ENCODE assay signal across 18 cellular contexts in the genomic region with DNA sequence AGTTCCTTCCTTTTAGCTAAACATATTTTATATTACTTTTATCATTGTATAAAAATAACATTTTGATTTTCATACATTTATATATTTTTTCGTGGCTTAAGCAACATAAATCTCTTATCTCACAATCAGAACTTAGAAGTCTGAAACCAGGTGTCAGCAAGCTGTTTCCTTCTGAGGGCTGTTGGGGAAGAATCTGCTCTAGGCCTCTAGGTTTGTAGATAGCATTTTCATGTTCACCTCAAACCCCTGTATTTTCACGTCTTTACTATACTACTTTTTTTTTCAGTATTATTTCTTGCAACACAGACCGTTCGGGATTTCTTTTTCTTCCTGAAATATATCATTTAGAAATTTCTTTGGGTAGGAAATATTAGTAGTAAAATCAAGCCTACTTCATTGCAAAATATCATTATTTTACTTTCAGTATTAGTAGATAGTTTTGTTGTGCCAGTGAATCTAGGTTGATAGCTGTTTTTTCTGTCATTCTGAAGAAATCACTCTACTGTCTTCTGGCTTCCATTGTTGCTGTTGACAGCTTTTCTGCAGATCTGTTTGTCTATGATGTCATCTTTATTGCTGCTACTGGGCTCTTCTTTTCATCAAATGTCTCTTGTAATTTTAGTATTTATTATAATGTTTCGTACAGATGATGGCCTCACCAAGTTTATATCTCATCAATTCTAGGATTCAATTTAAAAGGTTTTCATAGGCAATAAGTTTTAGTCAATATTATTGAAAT.
DNase-seq lines count a peak whose midpoint lies in the region; ATAC-seq lines count a peak whose summit lies in the region.
"Had no signal": no experiment of that assay in that cellular context is flagged by ENCODE, and none has a peak within 500 bp of the region (broad histone marks: within the 10 kb centered on the region; RNA-seq: fewer than 3 reads in every experiment).

No MANE protein-coding gene starts in this region.

- H3K27me3 ChIP-seq in iPS-20b (ENCODE audit: insufficient read depth, low read length), result no peaks in the 10 kb centered on the region
- H3K27me3 ChIP-seq: SJCRH30 had no signal

- peak overlapping the region; percentile 46 for H3K27ac ChIP-seq in iPS-20b (ENCODE audit: low read length)
- H3K27ac ChIP-seq: C4-2B, SJCRH30 had no signal

- no peaks in the 10 kb centered on the region for H3K36me3 ChIP-seq in iPS-20b (ENCODE audit: insufficient read depth, low read depth, low read length)
- H3K36me3 ChIP-seq: SJCRH30 had no signal

- DNase-seq in DMS114 treated with DMSO at 0.1 percent for 48 hours (lab: John Stamatoyannopoulos, UW; ENCODE audit: unreplicated experiment) (peak; percentile 86), OCI-M1 (lab: John Stamatoyannopoulos, UW) (peak; percentile 4), NCI-H1092 (lab: John Stamatoyannopoulos, UW) (no peak)
- DNase-seq: Caco-2; CD8-positive, alpha-beta T cell; NCI-H2029; NCI-H446 treated with DMSO at 0.1 percent for 48 hours; NCI-H69; PC-3; SJCRH30 had no signal

- no peak overlapping the region for H3K9ac ChIP-seq in iPS-20b (ENCODE audit: low read depth, low read length)

- peaks cover 22% of the 10 kb centered on the region; the same call in 1 of the 2 replicates for H3K4me1 ChIP-seq in iPS-20b (ENCODE audit: insufficient read depth, low read length)
- H3K4me1 ChIP-seq: Caco-2 had no signal

- H3K9me3 ChIP-seq in iPS-20b (ENCODE audit: insufficient read depth, low read depth, low read length), result no peaks in the 10 kb centered on the region
- H3K9me3 ChIP-seq: Caco-2 had no signal

- no peak overlapping the region for H3K4me3 ChIP-seq in iPS-20b (ENCODE audit: low read length)
- H3K4me3 ChIP-seq: K562, SJCRH30 had no signal

- ATAC-seq in HG03432 (IDR thresholded peaks at IDR 0.05; ENCODE audit: unreplicated experiment), result peak; percentile 62
- no peak for ATAC-seq in GM19351 (IDR thresholded peaks at IDR 0.05; ENCODE audit: unreplicated experiment)
- no peak for ATAC-seq in GM21529 (IDR thresholded peaks at IDR 0.05; ENCODE audit: unreplicated experiment)
- ATAC-seq: CD8-positive, alpha-beta T cell; K562; PC-3; Right ventricle myocardium inferior; SK-N-SH treated with all-trans-retinoic acid at 6 μM for 48 hours had no signal
